In genomic region chr9:122537066-122537465, GRCh38 we compare ENCODE assay signal across 7 cellular contexts. TPM values are rescaled to one million over a fixed set of nuclear protein-coding genes. Genes with fewer than 3 reads are reported as not detected.
"Had no signal": no experiment of that assay in that cellular context is flagged by ENCODE, and none has a peak within 500 bp of the region (broad histone marks: within the 10 kb centered on the region; RNA-seq: fewer than 3 reads in every experiment).

No MANE protein-coding gene starts in this region.

RNA-seq across cellular contexts. Expression of gene OR1N1, which starts 10.0 kb away (rescaled TPM):
- total RNA-seq: GM23248, GM23338, H1, H4, H7, H9, HFFc6 had no signal

RNA-seq across cellular contexts. Expression of gene OR1N2, which starts 15.8 kb away (rescaled TPM):
- total RNA-seq: GM23248, GM23338, H1, H4, H7, H9, HFFc6 had no signal

RNA-seq across cellular contexts. Expression of gene OR1J4, which starts 18.1 kb away (rescaled TPM):
- total RNA-seq: GM23338, H1, H4, H7, H9, HFFc6 had no signal

RNA-seq across cellular contexts. Expression of gene OR1J2, which starts 26.5 kb away (rescaled TPM):
- total RNA-seq: GM23338, H1, H4, H7, H9, HFFc6 had no signal

RNA-seq across cellular contexts. Expression of gene OR1L8, which starts 46.1 kb away (rescaled TPM):
- total RNA-seq: GM23338, H1, H4, H7, H9, HFFc6 had no signal
